In genomic region chr7:44200699-44201461, GRCh38 we compare ENCODE assay signal across 8 cellular contexts. TPM values are rescaled to one million over a fixed set of nuclear protein-coding genes. Genes with fewer than 3 reads are reported as not detected.
A peak's percentile ranks its signal among the peaks of the same experiment; 100 is the strongest.
DNase-seq lines count a peak whose midpoint lies in the region; ATAC-seq, FAIRE-seq and TF ChIP-seq lines count a peak whose summit lies in the region.

TSS of gene YKT6 (plus strand) at chr7:44200978. CDS start at chr7:44201136, 158 bp downstream.

- peak; percentile 62 for TF ChIP-seq CTCF in HepG2 (CRISPR knock-in tag; IDR thresholded peaks at IDR 0.05)

- BruUV-seq in HepG2 (replicated peaks; lab: Mats Ljungman, UMichigan) = no TSS peak

- in situ Hi-C loops in HepG2 (cut with HindIII; ENCODE audit: extremely low pct_ligation_motif_present, low pct_unique_long_range_greater_than_20kb) = no loop called here

- TF ChIP-seq EP300 in HepG2 (IDR thresholded peaks at IDR 0.05; ENCODE audit: low read depth in 2 of 2, low read length in 2 of 2) (no peak), HepG2 (CRISPR knock-in tag; IDR thresholded peaks at IDR 0.05; ENCODE audit: borderline replicate concordance) (no peak)

- H4K20me1 ChIP-seq in HepG2 (ENCODE audit: insufficient read depth, low read length) = no peaks in the 10 kb centered on the region

- peak within 1 kb of the TSS; percentile 63 for H3K27ac ChIP-seq in HepG2 (ENCODE audit: extremely low read length, insufficient read depth, low read length)

- CTCF ChIA-PET in HepG2 (lab: Yijun Ruan, JAX; ENCODE audit: low intra/inter-chr PET ratio, low total read pairs) = no interaction called here

- no peak within 1 kb of the TSS for H2AFZ ChIP-seq in HepG2 (ENCODE audit: low read length)

- H3K4me1 ChIP-seq in HepG2 (ENCODE audit: insufficient read depth, low read length) = peaks cover 9% of the 10 kb centered on the region

- peak; percentile 81 for FAIRE-seq in HepG2 (lab: Jason Lieb, UNC)

- peak; percentile 96 for DNase-seq in CD1c-positive myeloid dendritic cell (ENCODE audit: extremely low spot score)
- peak; percentile 97 for DNase-seq in NCI-H748 (lab: John Stamatoyannopoulos, UW; ENCODE audit: unreplicated experiment)
- peak; percentile 90 to 95 for DNase-seq in activated CD4-positive, alpha-beta T cell treated with anti-CD3 and anti-CD28 coated beads, Interleukin-2, amount 50 U/mL, for 24 hours (ENCODE audit: low read depth in 1 of 2, low spot score in 1 of 2)
- DNase-seq in dermis microvascular lymphatic vessel endothelial cell (ENCODE audit: low read depth in 2 of 2) = peak; percentile 91 to 95
- peak; percentile 95 for DNase-seq in HepG2 (ENCODE audit: low spot score)
- DNase-seq in stimulated activated CD4-positive, alpha-beta T cell treated with anti-CD3 and anti-CD28 coated beads, Interleukin-4, amount 100 ng/mL, for 1 hour = peak; percentile 93

- no peaks in the 10 kb centered on the region for H3K9me3 ChIP-seq in HepG2 (ENCODE audit: low read length)

- ATAC-seq in GM19372 (IDR thresholded peaks at IDR 0.05; ENCODE audit: low read depth, unreplicated experiment) = peak; percentile 99
- ATAC-seq in HG03558 (IDR thresholded peaks at IDR 0.05; ENCODE audit: extremely low read depth, unreplicated experiment) = peak; percentile 95
- ATAC-seq in HepG2 = peak; percentile 99

- peak within 1 kb of the TSS; percentile 87 to 100 (median 98) for H3K4me3 ChIP-seq in HepG2 (replicated peaks in 1 of 3; ENCODE audit: insufficient read depth in 1 of 3, low read depth in 2 of 3, low read length in 3 of 3)

- H3K27me3 ChIP-seq in HepG2 (ENCODE audit: control insufficient read depth in 1 of 2, insufficient read depth in 2 of 2, low read length in 2 of 2) = no peaks in the 10 kb centered on the region; a peak in 2 of 5 replicates

- H3K79me2 ChIP-seq in HepG2 (ENCODE audit: insufficient read depth, low read length) = peaks cover 25% of the 10 kb centered on the region

- H3K36me3 ChIP-seq in HepG2 (replicated peaks in 1 of 2; ENCODE audit: control insufficient read depth in 1 of 2, insufficient read depth in 2 of 2, low read length in 2 of 2) = peaks cover 8 to 20% of the 10 kb centered on the region in 2 experiments

- peak; percentile 65 to 79 for TF ChIP-seq POLR2A in HepG2 (IDR thresholded peaks at IDR 0.05; ENCODE audit: insufficient read depth in 1 of 2, low read depth in 2 of 2, low read length in 2 of 2)

- H3K4me2 ChIP-seq in HepG2 (ENCODE audit: low read depth, low read length) = peak within 1 kb of the TSS; percentile 89

- H3K9ac ChIP-seq in HepG2 (ENCODE audit: insufficient read depth, low read depth, low read length) = peak within 1 kb of the TSS; percentile 75

- intact Hi-C loops in HepG2 (cut with micrococcal nuclease; ENCODE audit: unreplicated experiment) = no loop called here

- POLR2A ChIA-PET in HepG2 (lab: Yijun Ruan, JAX) = interaction anchor here (1.0 to 1.6 kb wide), 4 partner anchors 16 to 133 kb away, joined by 4 to 7 read pairs (median 5); no protein-coding TSS in a partner anchor

- peak; percentile 48; the same call in 1 of the 2 replicates for TF ChIP-seq RAD21 in HepG2 (CRISPR knock-in tag; IDR thresholded peaks at IDR 0.05)

- under 1% methylated on average over 29 of the region's 58 CpGs for WGBS in HepG2 (ENCODE audit: low lambda C conversion rate)

TF ChIP-seq in HepG2, 621 proteins besides CTCF, POLR2A, EP300 and RAD21 (continues in another document):
- TF ChIP-seq YEATS4 (CRISPR knock-in tag; IDR thresholded peaks at IDR 0.05; ENCODE audit: borderline replicate concordance) (peak; percentile 76; the same call in 1 of the 2 replicates), MED8 (CRISPR knock-in tag; IDR thresholded peaks at IDR 0.05; ENCODE audit: insufficient replicate concordance) (peak; percentile 22), FUBP1 (CRISPR knock-in tag; IDR thresholded peaks at IDR 0.05; ENCODE audit: borderline replicate concordance) (no peak), HMG20B (CRISPR knock-in tag; conservative IDR thresholded peaks at IDR 0.05) (no peak), HNRNPK (IDR thresholded peaks at IDR 0.05; ENCODE audit: low read depth, low read length, poor library complexity, severe bottlenecking) (peak; percentile 61), ZSCAN20 (CRISPR knock-in tag; IDR thresholded peaks at IDR 0.05; ENCODE audit: borderline replicate concordance) (peak; percentile 49; the same call in 1 of the 2 replicates), IKZF4 (CRISPR knock-in tag; IDR thresholded peaks at IDR 0.05; ENCODE audit: borderline replicate concordance, low read depth, not compliant biosample characterization) (no peak), ZNF644 (CRISPR knock-in tag; IDR thresholded peaks at IDR 0.05; ENCODE audit: low read depth) (no peak), TEAD2 (CRISPR knock-in tag; IDR thresholded peaks at IDR 0.05) (no peak), FOXK1 (CRISPR knock-in tag; IDR thresholded peaks at IDR 0.05; ENCODE audit: borderline replicate concordance, low read depth) (peak; percentile 64; the same call in 1 of the 2 replicates), MIER2 (CRISPR knock-in tag; IDR thresholded peaks at IDR 0.05) (no peak), ATF6 (CRISPR knock-in tag; conservative IDR thresholded peaks at IDR 0.05) (no peak), SIX4 (CRISPR knock-in tag; IDR thresholded peaks at IDR 0.05) (peak; percentile 89), TFAP4 (IDR thresholded peaks at IDR 0.05; ENCODE audit: borderline replicate concordance, low read depth) (peak; percentile 72; the same call in 1 of the 2 replicates), RBM39 (IDR thresholded peaks at IDR 0.05; ENCODE audit: low read depth, low read length, poor library complexity, severe bottlenecking) (peak; percentile 74), TSC22D2 (CRISPR knock-in tag; IDR thresholded peaks at IDR 0.05; ENCODE audit: borderline replicate concordance) (peak; percentile 71; the same call in 1 of the 2 replicates), ZNF207 (IDR thresholded peaks at IDR 0.05; ENCODE audit: borderline replicate concordance) (no peak)

RNA-seq across cellular contexts. Expression of gene YKT6, which starts in this region (rescaled TPM):
- total RNA-seq in dermis microvascular lymphatic vessel endothelial cell = 83.7 and 95.2 TPM in 2 replicates
- 52.2 and 59.0 TPM in 2 replicates for total RNA-seq in HepG2 (2016; rRNA removed; fragmentation: Illumina TruSeq; extraction: Trizol)
- 32.5 and 39.5 TPM in 2 replicates for total RNA-seq in HepG2 (2016; cell fraction: cytosol; rRNA removed; fragmentation: Illumina TruSeq; extraction: Trizol; ENCODE audit: low read depth)
- total RNA-seq in HepG2 (2016; cell fraction: insoluble cytoplasmic fraction; rRNA removed; fragmentation: Illumina TruSeq; extraction: Trizol) = 50.3 and 53.4 TPM in 2 replicates
- 72.2 and 82.9 TPM in 2 replicates for total RNA-seq in HepG2 (2016; cell fraction: membrane; rRNA removed; fragmentation: Illumina TruSeq; extraction: Trizol)
- total RNA-seq in HepG2 (2016; cell fraction: nucleus; rRNA removed; fragmentation: Illumina TruSeq; extraction: Trizol) = 29.8 and 32.8 TPM in 2 replicates
- polyA plus RNA-seq in HepG2 (2011; rRNA removed) = 60.3 and 65.6 TPM in 2 replicates
- 59.3 and 64.4 TPM in 2 replicates for polyA plus RNA-seq in HepG2 (2011; cell fraction: cytosol; rRNA removed)
- polyA plus RNA-seq in HepG2 (2011; cell fraction: nucleus; rRNA removed) = 71.8 and 75.7 TPM in 2 replicates
- 36.1 and 46.4 TPM in 2 replicates for polyA plus RNA-seq in HepG2 (2012)
- 51.9 and 71.1 TPM in 2 replicates for polyA plus RNA-seq in HepG2 (2016; cell fraction: cytosol; fragmentation: Illumina TruSeq; extraction: Trizol; ENCODE audit: low read depth)
- polyA plus RNA-seq in HepG2 (2016; cell fraction: insoluble cytoplasmic fraction; fragmentation: Illumina TruSeq; extraction: Trizol; ENCODE audit: low read depth) = 67.7 and 77.1 TPM in 2 replicates
- 72.0 and 86.2 TPM in 2 replicates for polyA plus RNA-seq in HepG2 (2016; cell fraction: membrane; fragmentation: Illumina TruSeq; extraction: Trizol; ENCODE audit: low read depth)
- 65.4 and 71.2 TPM in 2 replicates for polyA plus RNA-seq in HepG2 (2016; cell fraction: nucleus; fragmentation: Illumina TruSeq; extraction: Trizol; ENCODE audit: insufficient read depth, low read depth)
- 55.8 and 105 TPM in 2 replicates for polyA minus RNA-seq in HepG2 (2011; rRNA and poly(A)+ RNA removed; ENCODE audit: low replicate concordance)
- 19.1 and 20.7 TPM in 2 replicates for polyA minus RNA-seq in HepG2 (2011; cell fraction: cytosol; rRNA and poly(A)+ RNA removed)
- polyA minus RNA-seq in HepG2 (2011; cell fraction: nucleus; rRNA and poly(A)+ RNA removed) = 38.1 and 44.4 TPM in 2 replicates

Comparison
In these comparisons a context has a peak if more than half of its experiments do, and no peak if none do; other contexts are left out.
1. Peak in every context shown above with its lines: DNase-seq, ATAC-seq, H3K4me3 ChIP-seq and H3K27ac ChIP-seq.